In the genomic region with DNA sequence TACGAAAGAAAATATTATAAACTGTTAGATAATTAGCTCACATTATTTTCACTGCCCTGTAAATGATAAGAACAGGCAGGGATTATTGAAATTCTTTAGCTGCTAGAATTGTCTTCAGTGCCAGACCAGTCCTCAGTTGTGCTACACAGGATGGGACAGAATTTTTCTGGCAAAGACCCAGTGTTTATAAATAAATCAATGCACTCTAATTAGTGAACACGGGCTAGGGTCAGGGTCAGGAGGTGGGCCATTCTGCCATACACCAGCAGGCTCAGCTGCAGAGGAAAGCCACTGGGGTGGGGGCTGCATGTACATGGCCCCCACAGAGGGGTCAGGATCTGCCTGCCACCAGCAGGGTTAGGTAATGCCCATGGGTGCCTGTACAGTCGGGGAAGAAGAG, we compare ENCODE assay signal across 29 cellular contexts. TPM values are rescaled to one million over a fixed set of nuclear protein-coding genes. Genes with fewer than 3 reads are reported as not detected.
DNase-seq lines count a peak whose midpoint lies in the region; ATAC-seq, FAIRE-seq and TF ChIP-seq lines count a peak whose summit lies in the region.
"Had no signal": no experiment of that assay in that cellular context is flagged by ENCODE, and none has a peak within 500 bp of the region (broad histone marks: within the 10 kb centered on the region; RNA-seq: fewer than 3 reads in every experiment).

No MANE protein-coding gene starts in this region.

- FAIRE-seq in A549 (lab: Jason Lieb, UNC): no peak
- FAIRE-seq in H54 (lab: Jason Lieb, UNC): no peak
- FAIRE-seq: GM12891 had no signal

- 56% methylated on average over 3 of the region's 3 CpGs for WGBS in A549 (ENCODE audit: missing lambda C conversion rate)
- WGBS in heart left ventricle, 4 donors: 24 to 38% (median 30%) methylated on average over 3 of the region's 3 CpGs

- H3K4me1 ChIP-seq in A549 (peaks cover 100% of the 10 kb centered on the region), RWPE2 (ENCODE audit: insufficient read depth, poor library complexity, severe bottlenecking) (peaks cover 94% of the 10 kb centered on the region), heart left ventricle (peaks cover 17 to 96% (median 81%) of the 10 kb centered on the region in 12 donors)

- TF ChIP-seq RAD21 in A549 (conservative IDR thresholded peaks at IDR 0.05 in 1 of 2, IDR thresholded peaks at IDR 0.05 in 1 of 2): no peak

- POLR2A ChIA-PET in A549 (lab: Yijun Ruan, JAX): no interaction called here
- POLR2A ChIA-PET in activated CD4-positive, alpha-beta memory T cell treated with anti-CD3 and anti-CD28 coated beads, Interleukin-2, amount 10 ng/mL, durations not matched to agents 7 days and 5 days (lab: Charles Lee): interaction anchor here (0.9 kb wide), 1 partner anchor 11 kb away, joined by 3 read pairs; no protein-coding TSS in a partner anchor

- intact Hi-C loops in heart left ventricle (cut with DNase I): loop anchor here in 4 of 10 donors (5.0 kb wide), 4 partner anchors 38 to 137 kb away; no protein-coding TSS in a partner anchor

- peaks cover 5% of the 10 kb centered on the region for H3K27me3 Mint-ChIP-seq in nephron (ENCODE audit: low read depth)
- peaks cover 36% of the 10 kb centered on the region for H3K27me3 Mint-ChIP-seq in activated CD4-positive, alpha-beta memory T cell treated with anti-CD3 and anti-CD28 coated beads, Interleukin-2, amount 10 ng/mL, durations not matched to agents 7 days and 5 days

- no peaks in the 10 kb centered on the region for H3K9me3 ChIP-seq in A549
- H3K9me3 ChIP-seq in RWPE2 (ENCODE audit: severe bottlenecking): no peaks in the 10 kb centered on the region
- no peaks in the 10 kb centered on the region for H3K9me3 ChIP-seq in heart left ventricle
- H3K9me3 ChIP-seq: BLaER1, gastrocnemius medialis, SJSA1 had no signal

- H3K4me1 Mint-ChIP-seq in nephron: peaks cover 80% of the 10 kb centered on the region
- H3K4me1 Mint-ChIP-seq in activated CD4-positive, alpha-beta memory T cell treated with anti-CD3 and anti-CD28 coated beads, Interleukin-2, amount 10 ng/mL, durations not matched to agents 7 days and 5 days: peaks cover 12% of the 10 kb centered on the region
- H3K4me1 Mint-ChIP-seq: activated T-helper 17 cell treated with anti-CD3 and anti-CD28 coated beads, Interleukin-2, amount 50 U/mL, for 72 hours had no signal

- DNase-seq in A549 (ENCODE audit: low read depth in 1 of 2, low spot score in 1 of 2) (no peak), RWPE2 (ENCODE audit: low spot score) (no peak), heart left ventricle (no peak), globus pallidus (ENCODE audit: low spot score) (no peak), H54 (ENCODE audit: insufficient read length, low spot score) (no peak), SKM-1 (lab: John Stamatoyannopoulos, UW; ENCODE audit: unreplicated experiment) (no peak)
- no peak for DNase-seq in activated CD4-positive, alpha-beta memory T cell treated with anti-CD3 and anti-CD28 coated beads, Interleukin-2, amount 10 ng/mL, durations not matched to agents 7 days and 5 days
- DNase-seq: activated CD8-positive, alpha-beta memory T cell treated with anti-CD3 and anti-CD28 coated beads, Interleukin-2, amount 50 U/mL, for 4 hours; COR-L47; DMS79 treated with DMSO at 0.1 percent for 48 hours; effector CD4-positive, alpha-beta T cell; gastrocnemius medialis; NCI-H1048; NCI-H1930; NCI-H345; OCI-M1; stimulated activated CD4-positive, alpha-beta T cell treated with anti-CD3 and anti-CD28 coated beads, Interleukin-12 subunit alpha, Interleukin-12 subunit beta, amount 100 ng/mL, for 4 hours; stimulated activated CD4-positive, alpha-beta T cell treated with anti-CD3 and anti-CD28 coated beads, Interleukin-4, amount 100 ng/mL, for 4 hours; T-helper 2 cell; trophoblast cell had no signal

- no peak for ATAC-seq in A549
- no peak for ATAC-seq in RWPE2 (ENCODE audit: low read depth)
- ATAC-seq in heart left ventricle: peak in 1 of 4 donors; percentile 31
- ATAC-seq: activated naive CD4-positive, alpha-beta T cell treated with anti-CD3 and anti-CD28 coated beads, Interleukin-2, amount 50 U/mL, for 72 hours; activated T-helper 17 cell treated with anti-CD3 and anti-CD28 coated beads, Interleukin-2, amount 50 U/mL, for 72 hours; esophagus mucosa; gastrocnemius medialis had no signal

- H3K4me2 ChIP-seq in A549: peak overlapping the region; percentile 98
- H3K4me2 ChIP-seq: BLaER1 had no signal

- H3K9me3 Mint-ChIP-seq in nephron: no peaks in the 10 kb centered on the region
- H3K9me3 Mint-ChIP-seq in activated CD4-positive, alpha-beta memory T cell treated with anti-CD3 and anti-CD28 coated beads, Interleukin-2, amount 10 ng/mL, durations not matched to agents 7 days and 5 days: no peaks in the 10 kb centered on the region
- H3K9me3 Mint-ChIP-seq: activated naive CD4-positive, alpha-beta T cell treated with anti-CD3 and anti-CD28 coated beads, Interleukin-2, amount 50 U/mL, for 72 hours; activated T-helper 17 cell treated with anti-CD3 and anti-CD28 coated beads, Interleukin-2, amount 50 U/mL, for 72 hours; stimulated activated naive CD8-positive, alpha-beta T cell treated with anti-CD3 and anti-CD28 coated beads, Interleukin-15, Interleukin-2, amounts not matched to agents 100 ng/mL and 50 ng/mL, for 24 hours had no signal

- H3K27ac ChIP-seq in A549 (peak overlapping the region; percentile 46 to 47; a peak in 5 of 6 replicates), RWPE2 (ENCODE audit: poor library complexity, severe bottlenecking) (peak overlapping the region; percentile 94), heart left ventricle (peak overlapping the region in 9 of 12 donors; percentile 1 to 64 (median 52))
- H3K27ac ChIP-seq: BLaER1, VCaP had no signal

- H3K36me3 Mint-ChIP-seq in nephron (ENCODE audit: low read depth): peaks cover 9% of the 10 kb centered on the region
- peaks cover 7% of the 10 kb centered on the region for H3K36me3 Mint-ChIP-seq in activated CD4-positive, alpha-beta memory T cell treated with anti-CD3 and anti-CD28 coated beads, Interleukin-2, amount 10 ng/mL, durations not matched to agents 7 days and 5 days (ENCODE audit: low read depth)
- H3K36me3 Mint-ChIP-seq: activated naive CD4-positive, alpha-beta T cell treated with anti-CD3 and anti-CD28 coated beads, Interleukin-2, amount 50 U/mL, for 72 hours had no signal

- TF ChIP-seq CTCF in A549 (IDR thresholded peaks at IDR 0.05) (no peak), RWPE2 (IDR thresholded peaks at IDR 0.05; ENCODE audit: poor library complexity, severe bottlenecking) (no peak), heart left ventricle (IDR thresholded peaks at IDR 0.05) (no peak), nephron (IDR thresholded peaks at IDR 0.05; ENCODE audit: unreplicated experiment in 3 of 3) (no peak)

- H3K36me3 ChIP-seq in RWPE2 (ENCODE audit: low read depth) (peaks cover 98% of the 10 kb centered on the region), heart left ventricle (peaks cover 0 to 10% (median 0%) of the 10 kb centered on the region in 9 donors)
- H3K36me3 ChIP-seq: gastrocnemius medialis had no signal

- H3K4me3 Mint-ChIP-seq in nephron: no peak overlapping the region
- H3K4me3 Mint-ChIP-seq in activated CD4-positive, alpha-beta memory T cell treated with anti-CD3 and anti-CD28 coated beads, Interleukin-2, amount 10 ng/mL, durations not matched to agents 7 days and 5 days: no peak overlapping the region
- H3K4me3 Mint-ChIP-seq: activated T-helper 17 cell treated with anti-CD3 and anti-CD28 coated beads, Interleukin-2, amount 50 U/mL, for 72 hours; stimulated activated naive CD8-positive, alpha-beta T cell treated with anti-CD3 and anti-CD28 coated beads, Interleukin-15, Interleukin-2, amounts not matched to agents 100 ng/mL and 50 ng/mL, for 24 hours had no signal

- CTCF ChIA-PET in A549 (lab: Yijun Ruan, JAX): interaction anchor here (0.5 to 2.0 kb wide), 6 partner anchors 11 to 238 kb away, joined by 3 to 7 read pairs (median 3); no protein-coding TSS in a partner anchor
- CTCF ChIA-PET in activated CD4-positive, alpha-beta memory T cell treated with anti-CD3 and anti-CD28 coated beads, Interleukin-2, amount 10 ng/mL, durations not matched to agents 7 days and 5 days (lab: Charles Lee): interaction anchor here (0.7 kb wide), 1 partner anchor 10 kb away, joined by 3 read pairs; no protein-coding TSS in a partner anchor

- TF ChIP-seq EP300 in A549 (IDR thresholded peaks at IDR 0.05): no peak

- H3K27ac Mint-ChIP-seq in nephron: peak overlapping the region in 2 of 3 experiments; percentile 14 to 37
- no peak overlapping the region for H3K27ac Mint-ChIP-seq in activated CD4-positive, alpha-beta memory T cell treated with anti-CD3 and anti-CD28 coated beads, Interleukin-2, amount 10 ng/mL, durations not matched to agents 7 days and 5 days
- H3K27ac Mint-ChIP-seq: activated naive CD4-positive, alpha-beta T cell treated with anti-CD3 and anti-CD28 coated beads, Interleukin-2, amount 50 U/mL, for 72 hours; activated T-helper 17 cell treated with anti-CD3 and anti-CD28 coated beads, Interleukin-2, amount 50 U/mL, for 72 hours; stimulated activated naive CD8-positive, alpha-beta T cell treated with anti-CD3 and anti-CD28 coated beads, Interleukin-15, Interleukin-2, amounts not matched to agents 100 ng/mL and 50 ng/mL, for 24 hours had no signal

- TF ChIP-seq POLR2A in A549 (IDR thresholded peaks at IDR 0.05; ENCODE audit: low read length) (no peak), heart left ventricle (IDR thresholded peaks at IDR 0.05) (no peak), H54 (IDR thresholded peaks at IDR 0.05; ENCODE audit: low read depth, low read length) (no peak)

- no peaks in the 10 kb centered on the region for H3K27me3 ChIP-seq in RWPE2 (ENCODE audit: insufficient read depth, poor library complexity, severe bottlenecking)
- no peaks in the 10 kb centered on the region for H3K27me3 ChIP-seq in heart left ventricle
- H3K27me3 ChIP-seq: BLaER1, gastrocnemius medialis, SJSA1 had no signal

- H3K4me3 ChIP-seq in A549 (no peak overlapping the region), RWPE2 (ENCODE audit: severe bottlenecking) (no peak overlapping the region), heart left ventricle (no peak overlapping the region)
- H3K4me3 ChIP-seq: BLaER1, gastrocnemius medialis, SJSA1 had no signal

RNA-seq across cellular contexts. Expression of a gene that starts 6.4 kb away (rescaled TPM):
- polyA plus RNA-seq in A549 (2011; rRNA removed): 31.6 and 32.1 TPM in 2 replicates
- 28.6 and 37.0 TPM in 2 replicates for polyA plus RNA-seq in A549 (2012; cell fraction: cytosol; rRNA removed)
- 40.5 and 50.4 TPM in 2 replicates for polyA plus RNA-seq in A549 (2012; cell fraction: nucleus; rRNA removed)
- 29.8 to 35.8 TPM (median 33.4 TPM) in 3 replicates for polyA plus RNA-seq in A549 (2017; fragmentation: RNase III; extraction: RNeasy Plus Mini Kit Qiagen cat#74134 plus additional on column Dnase treatment)
- polyA minus RNA-seq in A549 (2011; rRNA and poly(A)+ RNA removed): 27.5 and 30.0 TPM in 2 replicates
- 10 to 100 TPM in 8 of 9 donors, 1 to 10 TPM in 1; 7.5 to 25.0 (median 17.3) TPM for total RNA-seq in heart left ventricle
- polyA plus RNA-seq in heart left ventricle: 1 to 10 TPM; 6.4 to 7.4 TPM
- total RNA-seq in activated CD4-positive, alpha-beta memory T cell treated with anti-CD3 and anti-CD28 coated beads, Interleukin-2, amount 10 ng/mL, durations not matched to agents 7 days and 5 days: 1 to 10 TPM; 3.1 to 3.9 TPM
